Comparison of ENCODE assay signal across 9 cellular contexts in genomic region chr3:46628980-46629379, GRCh38. TPM values are rescaled to one million over a fixed set of nuclear protein-coding genes. Genes with fewer than 3 reads are reported as not detected.
DNase-seq lines count a peak whose midpoint lies in the region; TF ChIP-seq lines count a peak whose summit lies in the region.
"Had no signal": no experiment of that assay in that cellular context is flagged by ENCODE, and none has a peak within 500 bp of the region (broad histone marks: within the 10 kb centered on the region; RNA-seq: fewer than 3 reads in every experiment).

No MANE protein-coding gene starts in this region.

- no peaks in the 10 kb centered on the region for H3K27me3 ChIP-seq in breast epithelium
- peaks cover 0 to 12% (median 0%) of the 10 kb centered on the region in 4 donors for H3K27me3 ChIP-seq in esophagus muscularis mucosa
- no peaks in the 10 kb centered on the region for H3K27me3 ChIP-seq in A673 (replicated peaks; ENCODE audit: insufficient read depth, low read depth, low read length, poor library complexity)

- no peaks in the 10 kb centered on the region for H3K36me3 ChIP-seq in breast epithelium
- H3K36me3 ChIP-seq in esophagus muscularis mucosa, result no peaks in the 10 kb centered on the region
- no peaks in the 10 kb centered on the region for H3K36me3 ChIP-seq in urinary bladder (ENCODE audit: insufficient read depth)
- H3K36me3 ChIP-seq in A673 (ENCODE audit: insufficient read depth, low read length, poor library complexity, severe bottlenecking), result no peaks in the 10 kb centered on the region

- no peak overlapping the region for H3K4me3 Mint-ChIP-seq in MCF 10A (ENCODE audit: unreplicated experiment)

- H3K27ac ChIP-seq in breast epithelium, result peak overlapping the region; percentile 68 to 76
- H3K27ac ChIP-seq in esophagus muscularis mucosa (replicated peaks in 1 of 4), result peak overlapping the region; percentile 48 to 76 (median 64)
- H3K27ac ChIP-seq in urinary bladder (ENCODE audit: low read depth), result peak overlapping the region; percentile 42
- no peak overlapping the region for H3K27ac ChIP-seq in A673 (ENCODE audit: low read depth, low read length, poor library complexity, severe bottlenecking)

- POLR2A ChIA-PET in MCF 10A (lab: Yijun Ruan, JAX) (interaction anchor here (0.7 kb wide), 1 partner anchor 223 kb away, joined by 3 read pairs; no protein-coding TSS in a partner anchor), A673 (lab: Charles Lee; ENCODE audit: low non-redundant PET) (no interaction called here)

- no peaks in the 10 kb centered on the region for H3K4me1 Mint-ChIP-seq in MCF 10A (ENCODE audit: insufficient read depth, unreplicated experiment)

- BruUV-seq in MCF 10A (replicated peaks; lab: Mats Ljungman, UMichigan) (no TSS peak), A673 (replicated peaks; lab: Mats Ljungman, UMichigan) (no TSS peak)

- H3K27me3 Mint-ChIP-seq in MCF 10A (ENCODE audit: insufficient read depth, unreplicated experiment), result peaks cover 4% of the 10 kb centered on the region

- no peaks in the 10 kb centered on the region for H3K4me1 ChIP-seq in breast epithelium
- peaks cover 13 to 23% (median 22%) of the 10 kb centered on the region in 4 donors for H3K4me1 ChIP-seq in esophagus muscularis mucosa
- H3K4me1 ChIP-seq in urinary bladder (ENCODE audit: insufficient read depth), result no peaks in the 10 kb centered on the region
- no peaks in the 10 kb centered on the region for H3K4me1 ChIP-seq in A673 (ENCODE audit: insufficient read depth, low read length, poor library complexity, severe bottlenecking)

- CTCF ChIA-PET in MCF 10A (lab: Yijun Ruan, JAX) (interaction anchor here (0.6 to 4.5 kb wide), 11 partner anchors 13 to 813 kb away, joined by 3 to 46 read pairs (median 4); partner anchors contain the start of gene RTP3), A673 (lab: Charles Lee) (interaction anchor here (0.7 to 1.5 kb wide), 3 partner anchors 71 to 1326 kb away, joined by 4 to 11 read pairs (median 4); no protein-coding TSS in a partner anchor)

- TF ChIP-seq EP300 in esophagus muscularis mucosa (IDR thresholded peaks at IDR 0.05), result no peak

- H3K27ac Mint-ChIP-seq in MCF 10A (ENCODE audit: low read depth, unreplicated experiment), result no peak overlapping the region

- TF ChIP-seq CTCF in breast epithelium (IDR thresholded peaks at IDR 0.05) (no peak), MCF 10A (IDR thresholded peaks at IDR 0.05; ENCODE audit: unreplicated experiment) (no peak), esophagus muscularis mucosa (IDR thresholded peaks at IDR 0.05) (no peak), A673 (conservative IDR thresholded peaks at IDR 0.05; ENCODE audit: low read depth, low read length) (no peak)

- H3K9me3 ChIP-seq in breast epithelium, result no peaks in the 10 kb centered on the region
- no peaks in the 10 kb centered on the region for H3K9me3 ChIP-seq in esophagus muscularis mucosa
- no peaks in the 10 kb centered on the region for H3K9me3 ChIP-seq in A673 (ENCODE audit: low read depth, low read length, poor library complexity, severe bottlenecking)

- no peak overlapping the region for H3K4me3 ChIP-seq in breast epithelium
- peak overlapping the region in 1 of 4 donors; percentile 56 for H3K4me3 ChIP-seq in esophagus muscularis mucosa
- no peak overlapping the region for H3K4me3 ChIP-seq in urinary bladder (ENCODE audit: low read depth, low read length)
- no peak overlapping the region for H3K4me3 ChIP-seq in A673 (ENCODE audit: low read depth, low read length, poor library complexity, severe bottlenecking)

- DNase-seq in breast epithelium (ENCODE audit: low spot score in 2 of 2) (no peak), MCF 10A (ENCODE audit: unreplicated experiment) (no peak), esophagus muscularis mucosa (ENCODE audit: extremely low spot score) (peak; percentile 88), myocyte (ENCODE audit: low read depth) (peak; percentile 25), NOMO-1 treated with DMSO at 0.1 percent for 48 hours (lab: John Stamatoyannopoulos, UW; ENCODE audit: unreplicated experiment) (no peak), A673 (ENCODE audit: low spot score) (no peak), EL (no peak)

- intact Hi-C loops in breast epithelium (cut with DNase I; ENCODE audit: low total_unique reads) (no loop called here), MCF 10A (cut with micrococcal nuclease) (no loop called here), esophagus muscularis mucosa (cut with DNase I) (no loop called here), A673 (cut with micrococcal nuclease; ENCODE audit: unreplicated experiment) (no loop called here)

- no peaks in the 10 kb centered on the region for H3K9me3 Mint-ChIP-seq in MCF 10A (ENCODE audit: unreplicated experiment)

- TF ChIP-seq POLR2A in breast epithelium (IDR thresholded peaks at IDR 0.05) (no peak), esophagus muscularis mucosa (IDR thresholded peaks at IDR 0.05; ENCODE audit: low read depth) (no peak)

- 76% methylated on average over 9 of the region's 9 CpGs for WGBS in esophagus muscularis mucosa
- 50% methylated on average over 9 of the region's 9 CpGs for WGBS in urinary bladder

- no peaks in the 10 kb centered on the region for H3K36me3 Mint-ChIP-seq in MCF 10A (ENCODE audit: insufficient read depth, unreplicated experiment)

RNA-seq across cellular contexts. Expression of gene FAM240A, which starts 16.7 kb away (rescaled TPM):
- total RNA-seq in breast epithelium (not detected), MCF 10A (2022) (not detected in 2 replicates), esophagus muscularis mucosa (not detected), myocyte (not detected in 2 replicates), urinary bladder (not detected), A673 (2021) (not detected in 2 replicates)
- not detected for polyA plus RNA-seq in myocyte (2012)
- polyA plus RNA-seq in urinary bladder, result not detected
- total RNA-seq: M059J had no signal

Comparison
In these comparisons a context has a peak if more than half of its experiments do, and no peak if none do; other contexts are left out.
1. DNase-seq: peak in esophagus muscularis mucosa (single experiment) and myocyte (single experiment); none in breast epithelium (0 of 2), MCF 10A (single experiment), NOMO-1 treated with DMSO at 0.1 percent for 48 hours (single experiment), A673 (single experiment) and EL (single experiment).